In the genomic region with DNA sequence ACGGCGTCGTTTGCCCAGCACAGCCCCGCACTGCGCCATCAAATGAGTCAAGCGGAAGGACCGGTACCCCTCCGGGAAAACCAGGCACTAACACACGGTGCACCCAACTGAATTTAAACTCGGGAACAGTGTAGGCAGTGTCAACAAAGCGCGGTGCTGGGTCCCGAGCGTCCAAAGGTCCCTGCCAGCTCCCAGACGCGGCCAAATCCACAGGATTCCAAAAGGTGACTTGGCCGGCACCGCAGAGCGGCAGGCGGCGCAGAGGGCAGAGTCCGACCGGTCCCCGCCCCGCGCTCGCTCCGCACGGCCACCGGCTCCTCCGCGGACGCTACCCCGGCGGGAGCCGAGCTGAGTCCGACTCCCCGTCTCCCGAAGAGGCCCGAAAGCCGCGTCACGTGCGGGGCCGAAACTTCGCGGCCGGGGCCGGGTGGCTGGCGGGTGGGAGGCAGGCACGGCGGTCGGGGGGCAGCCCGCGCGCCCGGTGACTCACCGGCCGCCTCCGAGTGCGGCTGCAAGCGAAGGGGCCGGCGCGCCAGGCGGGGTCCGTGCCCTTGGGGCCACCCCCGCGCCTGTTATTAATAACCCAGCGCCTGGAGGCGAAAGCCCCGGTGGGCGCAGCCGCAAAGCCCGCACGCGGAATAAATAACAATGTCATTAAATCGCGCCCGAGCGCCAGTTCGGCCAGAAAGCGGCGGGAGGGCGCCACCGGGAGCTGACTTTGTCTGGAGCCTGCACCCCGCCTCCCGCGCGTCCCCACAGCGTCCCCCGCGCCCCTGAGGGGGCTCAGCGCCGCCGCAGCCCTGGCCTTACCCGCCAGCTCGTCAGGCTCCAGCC, we compare ENCODE assay signal across 1 cellular context.
A peak's percentile ranks its signal among the peaks of the same experiment; 100 is the strongest.
TF ChIP-seq lines count a peak whose summit lies in the region.

No MANE protein-coding gene starts in this region.

TF ChIP-seq in WTC11, 78 proteins besides CTCF, POLR2A, EP300 and RAD21 (continued from another document):
- TF ChIP-seq, protein P1, sequence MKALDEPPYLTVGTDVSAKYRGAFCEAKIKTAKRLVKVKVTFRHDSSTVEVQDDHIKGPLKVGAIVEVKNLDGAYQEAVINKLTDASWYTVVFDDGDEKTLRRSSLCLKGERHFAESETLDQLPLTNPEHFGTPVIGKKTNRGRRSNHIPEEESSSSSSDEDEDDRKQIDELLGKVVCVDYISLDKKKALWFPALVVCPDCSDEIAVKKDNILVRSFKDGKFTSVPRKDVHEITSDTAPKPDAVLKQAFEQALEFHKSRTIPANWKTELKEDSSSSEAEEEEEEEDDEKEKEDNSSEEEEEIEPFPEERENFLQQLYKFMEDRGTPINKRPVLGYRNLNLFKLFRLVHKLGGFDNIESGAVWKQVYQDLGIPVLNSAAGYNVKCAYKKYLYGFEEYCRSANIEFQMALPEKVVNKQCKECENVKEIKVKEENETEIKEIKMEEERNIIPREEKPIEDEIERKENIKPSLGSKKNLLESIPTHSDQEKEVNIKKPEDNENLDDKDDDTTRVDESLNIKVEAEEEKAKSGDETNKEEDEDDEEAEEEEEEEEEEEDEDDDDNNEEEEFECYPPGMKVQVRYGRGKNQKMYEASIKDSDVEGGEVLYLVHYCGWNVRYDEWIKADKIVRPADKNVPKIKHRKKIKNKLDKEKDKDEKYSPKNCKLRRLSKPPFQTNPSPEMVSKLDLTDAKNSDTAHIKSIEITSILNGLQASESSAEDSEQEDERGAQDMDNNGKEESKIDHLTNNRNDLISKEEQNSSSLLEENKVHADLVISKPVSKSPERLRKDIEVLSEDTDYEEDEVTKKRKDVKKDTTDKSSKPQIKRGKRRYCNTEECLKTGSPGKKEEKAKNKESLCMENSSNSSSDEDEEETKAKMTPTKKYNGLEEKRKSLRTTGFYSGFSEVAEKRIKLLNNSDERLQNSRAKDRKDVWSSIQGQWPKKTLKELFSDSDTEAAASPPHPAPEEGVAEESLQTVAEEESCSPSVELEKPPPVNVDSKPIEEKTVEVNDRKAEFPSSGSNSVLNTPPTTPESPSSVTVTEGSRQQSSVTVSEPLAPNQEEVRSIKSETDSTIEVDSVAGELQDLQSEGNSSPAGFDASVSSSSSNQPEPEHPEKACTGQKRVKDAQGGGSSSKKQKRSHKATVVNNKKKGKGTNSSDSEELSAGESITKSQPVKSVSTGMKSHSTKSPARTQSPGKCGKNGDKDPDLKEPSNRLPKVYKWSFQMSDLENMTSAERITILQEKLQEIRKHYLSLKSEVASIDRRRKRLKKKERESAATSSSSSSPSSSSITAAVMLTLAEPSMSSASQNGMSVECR (CRISPR knock-in tag; IDR thresholded peaks at IDR 0.05; ENCODE audit: borderline replicate concordance), result peak; percentile 50; the same call in 1 of the 2 replicates
- TF ChIP-seq GRHL2 (CRISPR knock-in tag; IDR thresholded peaks at IDR 0.05; ENCODE audit: insufficient replicate concordance, severe bottlenecking), result no peak
- no peak for TF ChIP-seq GTF2I (CRISPR knock-in tag; conservative IDR thresholded peaks at IDR 0.05)
- TF ChIP-seq, protein P2, sequence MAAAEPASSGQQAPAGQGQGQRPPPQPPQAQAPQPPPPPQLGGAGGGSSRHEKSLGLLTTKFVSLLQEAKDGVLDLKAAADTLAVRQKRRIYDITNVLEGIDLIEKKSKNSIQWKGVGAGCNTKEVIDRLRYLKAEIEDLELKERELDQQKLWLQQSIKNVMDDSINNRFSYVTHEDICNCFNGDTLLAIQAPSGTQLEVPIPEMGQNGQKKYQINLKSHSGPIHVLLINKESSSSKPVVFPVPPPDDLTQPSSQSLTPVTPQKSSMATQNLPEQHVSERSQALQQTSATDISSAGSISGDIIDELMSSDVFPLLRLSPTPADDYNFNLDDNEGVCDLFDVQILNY (CRISPR knock-in tag; IDR thresholded peaks at IDR 0.05), result no peak; the same call in 1 of the 2 replicates
- no peak for TF ChIP-seq ZNF317 (CRISPR knock-in tag; IDR thresholded peaks at IDR 0.05; ENCODE audit: borderline replicate concordance, low read depth)
- no peak for TF ChIP-seq NFYB (CRISPR knock-in tag; conservative IDR thresholded peaks at IDR 0.05; ENCODE audit: low read depth)
- no peak for TF ChIP-seq ZNF532 (CRISPR knock-in tag; IDR thresholded peaks at IDR 0.05; ENCODE audit: borderline replicate concordance)
- TF ChIP-seq, protein P3, sequence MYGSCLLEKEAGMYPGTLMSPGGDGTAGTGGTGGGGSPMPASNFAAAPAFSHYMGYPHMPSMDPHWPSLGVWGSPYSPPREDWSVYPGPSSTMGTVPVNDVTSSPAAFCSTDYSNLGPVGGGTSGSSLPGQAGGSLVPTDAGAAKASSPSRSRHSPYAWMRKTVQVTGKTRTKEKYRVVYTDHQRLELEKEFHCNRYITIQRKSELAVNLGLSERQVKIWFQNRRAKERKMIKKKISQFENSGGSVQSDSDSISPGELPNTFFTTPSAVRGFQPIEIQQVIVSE (CRISPR knock-in tag; IDR thresholded peaks at IDR 0.05; ENCODE audit: borderline replicate concordance), result no peak
- 0 out of 2 replicates have a peak, but pooled peaks have one; percentile 36 for TF ChIP-seq SMAD3 (CRISPR knock-in tag; IDR thresholded peaks at IDR 0.05; ENCODE audit: borderline replicate concordance)
- no peak for TF ChIP-seq RORB (CRISPR knock-in tag; IDR thresholded peaks at IDR 0.05)
- TF ChIP-seq ATF1 (CRISPR knock-in tag; IDR thresholded peaks at IDR 0.05), result no peak
- peak; percentile 54 for TF ChIP-seq SP1 (CRISPR knock-in tag; conservative IDR thresholded peaks at IDR 0.05)
